21 cellular contexts compared by ENCODE assay signal in the genomic region with DNA sequence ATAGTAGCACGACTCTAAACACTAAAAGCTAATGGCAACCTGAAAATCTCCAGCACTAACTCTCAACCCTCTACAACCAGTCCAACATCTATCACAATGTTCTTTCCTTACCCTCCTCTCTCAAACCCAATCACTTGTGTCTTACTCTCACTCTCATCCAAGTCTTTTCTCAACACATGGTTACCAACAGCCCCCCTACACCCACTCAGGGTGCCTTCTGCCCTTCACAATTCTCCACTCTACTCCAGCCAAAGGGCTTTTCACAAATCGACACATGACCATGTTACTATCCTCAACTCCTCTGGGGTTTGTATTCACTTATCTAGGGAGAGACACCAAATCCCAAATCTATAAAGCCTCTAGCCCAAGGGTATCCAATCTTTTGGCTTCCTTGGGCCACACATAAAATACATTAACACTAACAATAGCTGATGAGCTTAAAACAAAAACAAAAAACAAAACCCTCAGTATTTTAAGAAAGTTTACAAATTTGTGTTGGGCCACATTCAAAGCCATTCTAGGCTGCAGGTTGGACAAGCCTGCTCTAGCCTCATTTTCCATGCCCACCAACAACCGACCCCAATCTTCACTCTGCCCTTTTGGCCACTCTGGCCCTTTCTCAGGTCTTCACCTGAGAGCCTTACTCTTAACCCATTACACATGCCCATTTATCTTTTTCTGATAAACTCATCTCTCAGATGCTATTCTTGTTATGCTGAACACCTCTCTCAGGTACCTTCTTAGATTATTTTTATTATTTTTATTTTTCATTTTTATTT. TPM values are rescaled to one million over a fixed set of nuclear protein-coding genes. Genes with fewer than 3 reads are reported as not detected.
A peak's percentile ranks its signal among the peaks of the same experiment; 100 is the strongest.
DNase-seq lines count a peak whose midpoint lies in the region; ATAC-seq, FAIRE-seq and TF ChIP-seq lines count a peak whose summit lies in the region.
"Had no signal": no experiment of that assay in that cellular context is flagged by ENCODE, and none has a peak within 500 bp of the region (broad histone marks: within the 10 kb centered on the region; RNA-seq: fewer than 3 reads in every experiment).

No MANE protein-coding gene starts in this region.

- no peaks in the 10 kb centered on the region for H3K9me3 Mint-ChIP-seq in activated naive CD4-positive, alpha-beta T cell treated with anti-CD3 and anti-CD28 coated beads, Interleukin-2, amount 50 U/mL, for 24 hours
- no peaks in the 10 kb centered on the region for H3K9me3 Mint-ChIP-seq in progenitor cell of endocrine pancreas (ENCODE audit: low read depth)

- no peaks in the 10 kb centered on the region for H3K4me1 ChIP-seq in GM12878 (ENCODE audit: control insufficient read depth, insufficient read depth, low read length)
- peaks cover 16% of the 10 kb centered on the region for H3K4me1 ChIP-seq in prostate gland (replicated peaks)

- peak overlapping the region; percentile 63 for H3K27ac Mint-ChIP-seq in activated naive CD4-positive, alpha-beta T cell treated with anti-CD3 and anti-CD28 coated beads, Interleukin-2, amount 50 U/mL, for 24 hours
- H3K27ac Mint-ChIP-seq in progenitor cell of endocrine pancreas = peak overlapping the region; percentile 46

- no peaks in the 10 kb centered on the region for H3K27me3 Mint-ChIP-seq in activated naive CD4-positive, alpha-beta T cell treated with anti-CD3 and anti-CD28 coated beads, Interleukin-2, amount 50 U/mL, for 24 hours
- H3K27me3 Mint-ChIP-seq in progenitor cell of endocrine pancreas = no peaks in the 10 kb centered on the region

- H3K4me1 Mint-ChIP-seq in activated naive CD4-positive, alpha-beta T cell treated with anti-CD3 and anti-CD28 coated beads, Interleukin-2, amount 50 U/mL, for 24 hours = peaks cover 68% of the 10 kb centered on the region
- no peaks in the 10 kb centered on the region for H3K4me1 Mint-ChIP-seq in progenitor cell of endocrine pancreas (ENCODE audit: low read depth)

- RAD21 ChIA-PET in GM12878 (lab: Charles Lee; ENCODE audit: unreplicated experiment) = no interaction called here

- H3K36me3 Mint-ChIP-seq in activated naive CD4-positive, alpha-beta T cell treated with anti-CD3 and anti-CD28 coated beads, Interleukin-2, amount 50 U/mL, for 24 hours = peaks cover 33% of the 10 kb centered on the region
- peaks cover 41% of the 10 kb centered on the region for H3K36me3 Mint-ChIP-seq in progenitor cell of endocrine pancreas (ENCODE audit: insufficient read depth)

- H3K9me3 ChIP-seq in SK-N-MC (ENCODE audit: low read depth, low read length) (no peaks in the 10 kb centered on the region), GM12878 (replicated peaks; ENCODE audit: control insufficient read depth, insufficient read depth, low read length) (no peaks in the 10 kb centered on the region), prostate gland (no peaks in the 10 kb centered on the region)
- H3K9me3 ChIP-seq: esophagus muscularis mucosa, mucosa of descending colon, sigmoid colon had no signal

- TF ChIP-seq EP300 in GM12878 (IDR thresholded peaks at IDR 0.05; ENCODE audit: borderline replicate concordance in 1 of 2, control insufficient read depth in 1 of 2, low read depth in 2 of 2, low read length in 2 of 2) = no peak

- POLR2A ChIA-PET in GM12878 (lab: Charles Lee) = no interaction called here

- H3K4me3 ChIP-seq in SK-N-MC (no peak overlapping the region), GM12878 (no peak overlapping the region), prostate gland (no peak overlapping the region)
- H3K4me3 ChIP-seq: esophagus muscularis mucosa, mucosa of descending colon, sigmoid colon had no signal

- H3K27ac ChIP-seq in SK-N-MC (peak overlapping the region; percentile 44; the same call in 1 of the 2 replicates), GM12878 (ENCODE audit: control insufficient read depth, insufficient read depth) (no peak overlapping the region), prostate gland (no peak overlapping the region)
- H3K27ac ChIP-seq: esophagus muscularis mucosa, HL-60, sigmoid colon had no signal

- no peak for ATAC-seq in GM12878
- ATAC-seq: left lobe of liver, mucosa of descending colon had no signal

- BruUV-seq in GM12878 (replicated peaks; lab: Mats Ljungman, UMichigan) = no TSS peak

- H4K20me1 ChIP-seq in GM12878 (ENCODE audit: control insufficient read depth, insufficient read depth) = no peaks in the 10 kb centered on the region; the same call in 1 of the 2 replicates

- CTCF ChIA-PET in GM12878 (lab: Yijun Ruan, JAX) = interaction anchor here (0.9 to 1.0 kb wide), 2 partner anchors 15 to 383 kb away, joined by 3 read pairs; no protein-coding TSS in a partner anchor

- in situ Hi-C loops in GM12878 (cut with MboI) = no loop called here

- H2AFZ ChIP-seq in GM12878 (ENCODE audit: control insufficient read depth, low read depth, low read length) = no peak overlapping the region

- TF ChIP-seq POLR2A in GM12878 (IDR thresholded peaks at IDR 0.05; ENCODE audit: low read depth, low read length) (no peak), prostate gland (IDR thresholded peaks at IDR 0.05) (no peak)

- intact Hi-C loops in GM12878 (cut with micrococcal nuclease; ENCODE audit: unreplicated experiment) = no loop called here
- intact Hi-C loops in prostate gland (cut with DNase I) = no loop called here

- no peaks in the 10 kb centered on the region for H3K27me3 ChIP-seq in GM12878 (replicated peaks in 1 of 2; ENCODE audit: control insufficient read depth in 2 of 2, insufficient read depth in 2 of 2, low read length in 1 of 2)
- H3K27me3 ChIP-seq in prostate gland (replicated peaks; ENCODE audit: insufficient read depth) = no peaks in the 10 kb centered on the region
- H3K27me3 ChIP-seq: esophagus muscularis mucosa, sigmoid colon had no signal

- H3K9ac ChIP-seq in SK-N-MC (ENCODE audit: insufficient read length) (no peak overlapping the region), GM12878 (ENCODE audit: control insufficient read depth, insufficient read depth, low read length) (no peak overlapping the region)

- no peak overlapping the region for H3K4me2 ChIP-seq in GM12878 (ENCODE audit: control insufficient read depth, insufficient read depth)

- TF ChIP-seq RAD21 in GM12878 (IDR thresholded peaks at IDR 0.05; ENCODE audit: insufficient read depth, low read depth, low read length) = no peak

- SMC1A ChIA-PET in GM12878 (lab: Charles Lee; ENCODE audit: uncharacterized antibody, unreplicated experiment) = no interaction called here

- peak overlapping the region; percentile 53 for H3K4me3 Mint-ChIP-seq in activated naive CD4-positive, alpha-beta T cell treated with anti-CD3 and anti-CD28 coated beads, Interleukin-2, amount 50 U/mL, for 24 hours
- no peak overlapping the region for H3K4me3 Mint-ChIP-seq in progenitor cell of endocrine pancreas (ENCODE audit: low read depth)

- WGBS in GM12878 (ENCODE audit: insufficient coverage, insufficient replicate concordance, low lambda C conversion rate, missing lambda C conversion rate) = 47% methylated on average over 3 of the region's 3 CpGs
- WGBS in prostate gland = 75% methylated on average over 3 of the region's 3 CpGs

- DNase-seq in activated naive CD4-positive, alpha-beta T cell treated with anti-CD3 and anti-CD28 coated beads, Interleukin-2, amount 50 U/mL, for 16 hours = no peak
- DNase-seq in SK-N-MC (ENCODE audit: low read depth, low spot score) (no peak), GM12878 (ENCODE audit: low read depth, low spot score) (no peak), progenitor cell of endocrine pancreas (ENCODE audit: low spot score, unreplicated experiment) (no peak), SW480 (ENCODE audit: low spot score) (no peak), MV-4-11 (lab: John Stamatoyannopoulos, UW) (no peak), prostate gland (ENCODE audit: low spot score) (no peak)
- DNase-seq: activated CD4-positive, CD25-positive, alpha-beta regulatory T cell; amniotic stem cell; central memory CD4-positive, alpha-beta T cell; COR-L47; mucosa of descending colon; NCI-H187; NCI-H446; sigmoid colon had no signal

- FAIRE-seq in GM12878 (lab: Jason Lieb, UNC) = no peak
- FAIRE-seq: H1, urothelium cell line had no signal

- TF ChIP-seq CTCF in GM12878 (IDR thresholded peaks at IDR 0.05 in 2 of 3, conservative IDR thresholded peaks at IDR 0.05 in 1 of 3; ENCODE audit: control insufficient read depth in 2 of 3, extremely low read depth in 1 of 3, insufficient read depth in 1 of 3, low read depth in 3 of 3, low read length in 3 of 3) = no peak
- no peak for TF ChIP-seq CTCF in progenitor cell of endocrine pancreas (IDR thresholded peaks at IDR 0.05; ENCODE audit: unreplicated experiment)
- TF ChIP-seq CTCF in prostate gland (IDR thresholded peaks at IDR 0.05) = no peak

- peaks cover 26% of the 10 kb centered on the region for H3K79me2 ChIP-seq in GM12878 (ENCODE audit: control insufficient read depth, insufficient read depth, low read length)

- H3K36me3 ChIP-seq in SK-N-MC (ENCODE audit: insufficient read depth, low read length) = peaks cover 97% of the 10 kb centered on the region
- H3K36me3 ChIP-seq in GM12878 (ENCODE audit: control insufficient read depth in 2 of 2, insufficient read depth in 2 of 2, low read length in 1 of 2) = peaks cover 20 to 52% of the 10 kb centered on the region in 2 experiments
- peaks cover 0 to 3% of the 10 kb centered on the region in 2 donors for H3K36me3 ChIP-seq in prostate gland

RNA-seq across cellular contexts. Expression of gene HSPA9, which starts 11.7 kb away (rescaled TPM):
- 198 and 218 TPM in 2 replicates for total RNA-seq in GM12878 (2013; cell fraction: nucleolus; rRNA removed)
- 412 and 440 TPM in 2 replicates for total RNA-seq in GM12878 (2014; rRNA removed)
- 386 and 395 TPM in 2 replicates for total RNA-seq in GM12878 (2014; rRNA removed; fragmentation: Illumina TruSeq; extraction: Trizol)
- total RNA-seq in GM12878 (2021) = 307 and 347 TPM in 2 replicates
- 185 TPM for polyA plus RNA-seq in GM12878 (2011; ENCODE audit: low read depth)
- 253 and 311 TPM in 2 replicates for polyA plus RNA-seq in GM12878 (2011; rRNA removed)
- 199 and 201 TPM in 2 replicates for polyA plus RNA-seq in GM12878 (2011; cell fraction: cytosol; rRNA removed)
- polyA plus RNA-seq in GM12878 (2011; cell fraction: nucleus; rRNA removed) = 151 and 212 TPM in 2 replicates
- polyA plus RNA-seq in GM12878 (2012) = 147 and 164 TPM in 2 replicates
- 357 and 449 TPM in 2 replicates for polyA plus RNA-seq in GM12878 (2014; fragmentation: Illumina TruSeq; extraction: Trizol)
- 100 to 1,000 TPM; 145 to 294 TPM for polyA plus RNA-seq in GM12878 (2014; fragmentation: Nextera tagmentation; extraction: Ambion mirVana)
- polyA plus RNA-seq in GM12878 (2014; rRNA removed) = 329 and 337 TPM in 2 replicates
- 100 to 1,000 TPM; 440 to 455 TPM for polyA plus RNA-seq in GM12878 (2016; fragmentation: Nextera tagmentation; extraction: Ambion mirVana)
- 326 and 330 TPM in 2 replicates for polyA minus RNA-seq in GM12878 (2011; rRNA and poly(A)+ RNA removed)
- 143 and 157 TPM in 2 replicates for polyA minus RNA-seq in GM12878 (2011; cell fraction: cytosol; rRNA and poly(A)+ RNA removed)
- polyA minus RNA-seq in GM12878 (2011; cell fraction: nucleus; rRNA and poly(A)+ RNA removed) = 87.9 and 144 TPM in 2 replicates
- 174 and 185 TPM in 2 replicates for total RNA-seq in progenitor cell of endocrine pancreas
- 100 to 1,000 TPM; 273 to 331 TPM for total RNA-seq in prostate gland

RNA-seq across cellular contexts. Expression of gene ETF1, which starts 20.5 kb away (rescaled TPM):
- 30.4 and 34.7 TPM in 2 replicates for total RNA-seq in GM12878 (2013; cell fraction: nucleolus; rRNA removed)
- 98.2 and 109 TPM in 2 replicates for total RNA-seq in GM12878 (2014; rRNA removed)
- 110 and 128 TPM in 2 replicates for total RNA-seq in GM12878 (2014; rRNA removed; fragmentation: Illumina TruSeq; extraction: Trizol)
- 130 and 138 TPM in 2 replicates for total RNA-seq in GM12878 (2021)
- 45.0 TPM for polyA plus RNA-seq in GM12878 (2011; ENCODE audit: low read depth)
- polyA plus RNA-seq in GM12878 (2011; rRNA removed) = 77.4 and 106 TPM in 2 replicates
- 38.1 and 39.0 TPM in 2 replicates for polyA plus RNA-seq in GM12878 (2011; cell fraction: cytosol; rRNA removed)
- polyA plus RNA-seq in GM12878 (2011; cell fraction: nucleus; rRNA removed) = 31.6 and 37.7 TPM in 2 replicates
- 51.8 and 57.1 TPM in 2 replicates for polyA plus RNA-seq in GM12878 (2012)
- polyA plus RNA-seq in GM12878 (2014; fragmentation: Illumina TruSeq; extraction: Trizol) = 145 and 187 TPM in 2 replicates
- 10 to 100 TPM; 29.8 to 44.9 TPM for polyA plus RNA-seq in GM12878 (2014; fragmentation: Nextera tagmentation; extraction: Ambion mirVana)
- 84.5 and 123 TPM in 2 replicates for polyA plus RNA-seq in GM12878 (2014; rRNA removed)
- 100 to 1,000 TPM; 106 to 111 TPM for polyA plus RNA-seq in GM12878 (2016; fragmentation: Nextera tagmentation; extraction: Ambion mirVana)
- polyA minus RNA-seq in GM12878 (2011; rRNA and poly(A)+ RNA removed) = 72.4 and 95.8 TPM in 2 replicates
- polyA minus RNA-seq in GM12878 (2011; cell fraction: cytosol; rRNA and poly(A)+ RNA removed) = 24.5 and 33.8 TPM in 2 replicates
- polyA minus RNA-seq in GM12878 (2011; cell fraction: nucleus; rRNA and poly(A)+ RNA removed) = 15.0 and 19.1 TPM in 2 replicates
- 73.1 and 77.6 TPM in 2 replicates for total RNA-seq in progenitor cell of endocrine pancreas
- 10 to 100 TPM; 58.0 to 64.1 TPM for total RNA-seq in prostate gland
